In the genomic region with DNA sequence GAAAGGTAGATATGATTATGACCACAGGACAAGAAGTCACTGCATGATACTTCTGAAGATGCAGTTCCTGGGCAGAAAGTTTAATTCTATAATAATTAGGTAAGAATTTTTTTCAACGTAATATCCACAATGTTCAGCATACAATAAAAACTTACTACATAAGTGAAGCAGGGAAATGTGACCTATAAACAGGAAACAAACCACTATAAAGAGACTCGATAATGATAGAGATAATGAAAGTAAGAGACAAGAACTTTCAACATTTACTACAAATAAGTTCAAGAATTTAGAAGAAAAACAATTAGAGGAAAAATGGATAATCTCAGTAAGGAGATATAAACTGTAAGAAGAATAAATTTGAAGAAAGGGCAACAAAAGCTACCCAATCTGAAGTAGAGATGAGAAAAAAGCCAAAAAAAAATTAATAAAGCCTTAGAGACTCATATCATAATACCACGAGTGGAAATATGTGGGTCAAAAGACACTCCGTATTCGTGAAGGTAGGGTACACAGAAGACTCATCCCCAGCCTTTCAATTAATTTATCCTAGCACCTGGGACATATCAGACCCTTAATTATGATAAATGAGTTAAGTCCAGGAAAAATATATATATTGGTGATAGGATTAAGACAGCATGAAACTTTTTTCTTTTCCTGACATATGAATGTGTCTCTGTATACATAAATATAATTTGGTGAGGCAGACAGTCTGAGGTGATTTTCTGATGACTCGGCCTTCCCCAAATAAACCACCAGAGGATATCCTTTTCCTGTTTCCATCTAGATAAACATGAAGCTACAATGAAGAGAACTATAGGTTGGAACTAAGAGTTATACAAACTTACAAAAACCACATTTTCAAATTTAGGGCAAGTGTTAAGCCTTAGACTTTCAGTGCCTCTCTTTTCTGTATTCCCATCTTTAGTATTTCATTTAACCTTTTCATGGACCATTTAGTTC, we compare ENCODE assay signal across 9 cellular contexts.
DNase-seq lines count a peak whose midpoint lies in the region; ATAC-seq and TF ChIP-seq lines count a peak whose summit lies in the region.
"Had no signal": no experiment of that assay in that cellular context is flagged by ENCODE, and none has a peak within 500 bp of the region (broad histone marks: within the 10 kb centered on the region; RNA-seq: fewer than 3 reads in every experiment).

No MANE protein-coding gene starts in this region.

- H3K9me3 ChIP-seq in SK-N-MC (ENCODE audit: low read depth, low read length): no peaks in the 10 kb centered on the region

- DNase-seq in SK-N-MC (ENCODE audit: low read depth, low spot score) (peak; percentile 24), fibroblast of the aortic adventitia (ENCODE audit: low read depth) (peak; percentile 30), mesothelial cell of epicardium (ENCODE audit: low spot score in 2 of 2, unreplicated experiment in 2 of 2) (no peak), NCI-H2196 treated with DMSO at 0.1 percent for 48 hours (lab: John Stamatoyannopoulos, UW; ENCODE audit: unreplicated experiment) (no peak)
- no peak for DNase-seq in NK-92 treated with Interleukin-12 subunit alpha and Interleukin-12 subunit beta, amount 100 ng/mL, for 24 hours (lab: John Stamatoyannopoulos, UW)
- no peak for DNase-seq in stimulated activated CD4-positive, alpha-beta T cell treated with anti-CD3 and anti-CD28 coated beads, Interleukin-15, amount 100 ng/mL, for 24 hours

- ATAC-seq in GM19351 (IDR thresholded peaks at IDR 0.05; ENCODE audit: unreplicated experiment): peak; percentile 41
- ATAC-seq: Panc1 had no signal

- H3K4me1 Mint-ChIP-seq in mesothelial cell of epicardium: no peaks in the 10 kb centered on the region

- peak; percentile 26 for TF ChIP-seq CTCF in fibroblast of the aortic adventitia (IDR thresholded peaks at IDR 0.05; ENCODE audit: insufficient read depth, low read length)
- no peak for TF ChIP-seq CTCF in mesothelial cell of epicardium (IDR thresholded peaks at IDR 0.05; ENCODE audit: unreplicated experiment)

- no peak overlapping the region for H3K27ac Mint-ChIP-seq in mesothelial cell of epicardium

- no peaks in the 10 kb centered on the region for H3K79me2 ChIP-seq in ACC112 (ENCODE audit: control insufficient read depth, insufficient read depth, low read length, unreplicated experiment)

- H2AFZ ChIP-seq in ACC112 (ENCODE audit: low read length, unreplicated experiment): no peak overlapping the region

- no peak overlapping the region for H3K4me3 Mint-ChIP-seq in mesothelial cell of epicardium

- H3K36me3 Mint-ChIP-seq in mesothelial cell of epicardium: peaks cover 11% of the 10 kb centered on the region

- H3K27me3 Mint-ChIP-seq in mesothelial cell of epicardium (ENCODE audit: low read depth): no peaks in the 10 kb centered on the region

- no peaks in the 10 kb centered on the region for H3K27me3 ChIP-seq in ACC112 (ENCODE audit: insufficient read depth, low read length)

- H3K4me3 ChIP-seq in ACC112 (ENCODE audit: low read depth, low read length) (peak overlapping the region; percentile 31; the same call in 1 of the 2 replicates), SK-N-MC (peak overlapping the region; percentile 3; the same call in 1 of the 2 replicates), fibroblast of the aortic adventitia (ENCODE audit: low read depth, low read length) (no peak overlapping the region)

- H3K9me3 Mint-ChIP-seq in mesothelial cell of epicardium: no peaks in the 10 kb centered on the region

- no peak overlapping the region for H3K9ac ChIP-seq in SK-N-MC (ENCODE audit: insufficient read length)

- H3K27ac ChIP-seq in ACC112 (ENCODE audit: low read depth, low read length): no peak overlapping the region
- no peak overlapping the region for H3K27ac ChIP-seq in SK-N-MC

- H3K4me1 ChIP-seq in ACC112 (ENCODE audit: control insufficient read depth, insufficient read depth, low read length, unreplicated experiment): peaks cover 12% of the 10 kb centered on the region

- H3K36me3 ChIP-seq in ACC112 (ENCODE audit: insufficient read depth, low read length) (no peaks in the 10 kb centered on the region), SK-N-MC (ENCODE audit: insufficient read depth, low read length) (peaks cover 12% of the 10 kb centered on the region)

Comparison
In these comparisons a context has a peak if more than half of its experiments do, and no peak if none do; other contexts are left out.
1. DNase-seq: peak in SK-N-MC (single experiment) and fibroblast of the aortic adventitia (single experiment); none in mesothelial cell of epicardium (0 of 2), NK-92 treated with Interleukin-12 subunit alpha and Interleukin-12 subunit beta, amount 100 ng/mL, for 24 hours (single experiment), NCI-H2196 treated with DMSO at 0.1 percent for 48 hours (single experiment) and stimulated activated CD4-positive, alpha-beta T cell treated with anti-CD3 and anti-CD28 coated beads, Interleukin-15, amount 100 ng/mL, for 24 hours (single experiment).